In the genomic region with DNA sequence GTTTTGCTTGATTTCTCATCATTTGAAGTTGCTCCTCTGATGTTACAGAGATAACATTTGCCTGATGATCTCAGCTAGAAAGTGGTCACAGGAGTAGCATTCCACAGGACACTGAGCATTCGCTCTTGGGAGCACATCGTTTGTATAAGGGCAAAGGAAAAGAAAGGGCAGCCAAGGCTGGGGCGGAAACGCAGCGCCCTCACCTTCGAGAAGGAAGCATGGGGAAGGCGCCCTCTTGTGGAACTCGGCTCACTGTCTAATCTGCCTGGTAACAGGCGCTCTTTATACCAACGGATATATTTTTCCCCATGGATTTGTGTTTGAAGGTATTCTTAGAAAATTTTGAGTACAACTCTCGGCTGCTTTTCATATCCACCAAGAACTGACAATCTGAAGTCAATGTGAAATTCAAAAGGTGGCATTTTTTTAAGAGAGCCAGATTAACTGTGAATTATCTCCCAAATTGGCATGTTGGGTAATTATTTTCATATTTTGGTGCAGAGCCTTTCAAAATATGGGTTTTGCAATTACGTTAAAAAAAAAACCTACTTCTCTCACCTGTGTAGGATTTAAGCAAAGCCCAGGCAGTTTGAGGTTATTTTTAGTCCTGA, we compare ENCODE assay signal across 1 cellular context.
TF ChIP-seq lines count a peak whose summit lies in the region.

No MANE protein-coding gene starts in this region.

TF ChIP-seq in neural cell, 6 proteins besides CTCF, POLR2A, EP300 and RAD21 (continued from another document):
- TF ChIP-seq, protein P1, sequence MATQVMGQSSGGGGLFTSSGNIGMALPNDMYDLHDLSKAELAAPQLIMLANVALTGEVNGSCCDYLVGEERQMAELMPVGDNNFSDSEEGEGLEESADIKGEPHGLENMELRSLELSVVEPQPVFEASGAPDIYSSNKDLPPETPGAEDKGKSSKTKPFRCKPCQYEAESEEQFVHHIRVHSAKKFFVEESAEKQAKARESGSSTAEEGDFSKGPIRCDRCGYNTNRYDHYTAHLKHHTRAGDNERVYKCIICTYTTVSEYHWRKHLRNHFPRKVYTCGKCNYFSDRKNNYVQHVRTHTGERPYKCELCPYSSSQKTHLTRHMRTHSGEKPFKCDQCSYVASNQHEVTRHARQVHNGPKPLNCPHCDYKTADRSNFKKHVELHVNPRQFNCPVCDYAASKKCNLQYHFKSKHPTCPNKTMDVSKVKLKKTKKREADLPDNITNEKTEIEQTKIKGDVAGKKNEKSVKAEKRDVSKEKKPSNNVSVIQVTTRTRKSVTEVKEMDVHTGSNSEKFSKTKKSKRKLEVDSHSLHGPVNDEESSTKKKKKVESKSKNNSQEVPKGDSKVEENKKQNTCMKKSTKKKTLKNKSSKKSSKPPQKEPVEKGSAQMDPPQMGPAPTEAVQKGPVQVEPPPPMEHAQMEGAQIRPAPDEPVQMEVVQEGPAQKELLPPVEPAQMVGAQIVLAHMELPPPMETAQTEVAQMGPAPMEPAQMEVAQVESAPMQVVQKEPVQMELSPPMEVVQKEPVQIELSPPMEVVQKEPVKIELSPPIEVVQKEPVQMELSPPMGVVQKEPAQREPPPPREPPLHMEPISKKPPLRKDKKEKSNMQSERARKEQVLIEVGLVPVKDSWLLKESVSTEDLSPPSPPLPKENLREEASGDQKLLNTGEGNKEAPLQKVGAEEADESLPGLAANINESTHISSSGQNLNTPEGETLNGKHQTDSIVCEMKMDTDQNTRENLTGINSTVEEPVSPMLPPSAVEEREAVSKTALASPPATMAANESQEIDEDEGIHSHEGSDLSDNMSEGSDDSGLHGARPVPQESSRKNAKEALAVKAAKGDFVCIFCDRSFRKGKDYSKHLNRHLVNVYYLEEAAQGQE (IDR thresholded peaks at IDR 0.05; ENCODE audit: borderline replicate concordance), result no peak
- TF ChIP-seq SMC3 (conservative IDR thresholded peaks at IDR 0.05; ENCODE audit: poor library complexity), result peak; percentile 77
